ENCODE assay signal across 34 cellular contexts in the genomic region with DNA sequence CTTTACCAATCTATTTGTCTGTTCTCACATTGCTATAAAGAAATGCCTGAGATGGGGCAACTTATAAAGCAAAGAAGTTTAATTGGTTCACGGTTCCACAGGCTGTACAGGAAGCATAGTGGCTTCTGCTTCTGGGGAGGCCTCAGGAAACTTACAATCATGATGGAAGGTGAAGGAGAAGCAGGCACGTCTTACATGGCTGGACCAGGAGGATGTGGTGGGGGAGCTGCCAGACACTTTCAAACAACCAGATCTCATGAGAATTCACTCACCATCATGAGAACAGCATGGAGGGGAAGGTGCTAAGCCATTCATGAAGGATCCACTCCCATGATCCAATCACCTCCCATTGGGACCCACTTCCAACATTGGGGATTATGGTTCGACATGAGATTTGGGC.
"Had no signal": no experiment of that assay in that cellular context is flagged by ENCODE, and none has a peak within 500 bp of the region (broad histone marks: within the 10 kb centered on the region; RNA-seq: fewer than 3 reads in every experiment).

No MANE protein-coding gene starts in this region.

- ATAC-seq: activated CD8-positive, alpha-beta T cell treated with anti-CD3 and anti-CD28 coated beads for 36 hours; activated naive CD4-positive, alpha-beta T cell treated with anti-CD3 and anti-CD28 coated beads, Interleukin-2, amount 50 U/mL, for 72 hours; activated T-cell treated with anti-CD3 and anti-CD28 coated beads, Interleukin-2, amount 50 U/mL, for 4 hours; activated T-cell treated with anti-CD3 and anti-CD28 coated beads, Interleukin-2, amount 50 U/mL, for 72 hours; activated T-helper 17 cell treated with anti-CD3 and anti-CD28 coated beads, Interleukin-2, amount 50 U/mL, for 72 hours; body of pancreas; T-cell; T-helper 17 cell had no signal

- DNase-seq: activated B cell treated with CpG ODN at 0.5 μM for 24 hours; activated CD4-positive, alpha-beta memory T cell treated with anti-CD3 and anti-CD28 coated beads for 36 hours; activated CD4-positive, alpha-beta T cell treated with anti-CD3 and anti-CD28 coated beads for 4 hours; activated CD4-positive, alpha-beta T cell treated with anti-CD3 and anti-CD28 coated beads, Interleukin-2, amount 10 ng/mL, durations not matched to agents 24 days and 14 days; activated CD4-positive, alpha-beta T cell treated with anti-CD3 and anti-CD28 coated beads, Interleukin-2, amount 50 U/mL, for 1 hour; activated CD4-positive, alpha-beta T cell treated with anti-CD3 and anti-CD28 coated beads, Interleukin-2, amount 50 U/mL, for 4 hours; activated CD4-positive, CD25-positive, alpha-beta regulatory T cell treated with anti-CD3 and anti-CD28 coated beads, Interleukin-2, amount 50 U/mL, for 72 hours; activated CD8-positive, alpha-beta memory T cell treated with anti-CD3 and anti-CD28 coated beads, Interleukin-2, amount 50 U/mL, for 4 hours; activated CD8-positive, alpha-beta T cell treated with anti-CD3 and anti-CD28 coated beads for 36 hours; activated gamma-delta T cell treated with Interleukin-2 at 50 U/mL for 16 hours; activated naive CD4-positive, alpha-beta T cell; activated naive CD4-positive, alpha-beta T cell treated with anti-CD3 and anti-CD28 coated beads for 36 hours; activated naive CD4-positive, alpha-beta T cell treated with anti-CD3 and anti-CD28 coated beads, Interleukin-2, amount 50 U/mL, for 16 hours; activated naive CD8-positive, alpha-beta T cell treated with anti-CD3 and anti-CD28 coated beads for 36 hours; activated T-cell treated with anti-CD3 and anti-CD28 coated beads for 4 hours; activated T-cell treated with anti-CD3 and anti-CD28 coated beads, Interleukin-2, amount 50 U/mL, for 1 hour; activated T-cell treated with anti-CD3 and anti-CD28 coated beads, Interleukin-2, amount 50 U/mL, for 4 hours; activated T-cell treated with anti-CD3 and anti-CD28 coated beads, Interleukin-2, amount 50 U/mL, for 72 hours; adrenal gland; amniotic stem cell; aorta; body of pancreas; brain microvascular endothelial cell; caudate nucleus; cerebellar nuclear complex; T-cell; T-helper 17 cell; T-helper 9 cell had no signal

- H3K27me3 ChIP-seq: adrenal gland, body of pancreas, brain microvascular endothelial cell, breast epithelium, cardiac muscle cell had no signal

- H3K27ac ChIP-seq: adrenal gland, body of pancreas, brain microvascular endothelial cell, breast epithelium, cardiac muscle cell had no signal

- H3K36me3 ChIP-seq: adrenal gland, brain microvascular endothelial cell, breast epithelium, cardiac muscle cell had no signal

- H3K4me1 ChIP-seq: adrenal gland, breast epithelium had no signal

- H3K9me3 ChIP-seq: adrenal gland, body of pancreas had no signal

- FAIRE-seq: astrocyte, TTC549 had no signal

- H3K4me3 ChIP-seq: adrenal gland, body of pancreas, breast epithelium, cardiac muscle cell had no signal
